In the genomic region with DNA sequence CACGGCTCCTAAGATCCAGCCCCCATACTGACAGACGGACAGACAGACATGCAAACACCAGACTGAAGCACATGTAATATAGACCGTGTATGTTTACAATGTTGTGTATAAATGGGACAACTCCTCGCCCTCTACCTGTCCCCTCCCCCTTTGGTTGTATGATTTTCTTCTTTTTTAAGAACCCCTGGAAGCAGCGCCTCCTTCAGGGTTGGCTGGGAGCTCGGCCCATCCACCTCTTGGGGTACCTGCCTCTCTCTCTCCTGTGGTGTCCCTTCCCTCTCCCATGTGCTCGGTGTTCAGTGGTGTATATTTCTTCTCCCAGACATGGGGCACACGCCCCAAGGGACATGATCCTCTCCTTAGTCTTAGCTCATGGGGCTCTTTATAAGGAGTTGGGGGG, we compare ENCODE assay signal across 17 cellular contexts.
"Had no signal": no experiment of that assay in that cellular context is flagged by ENCODE, and none has a peak within 500 bp of the region (broad histone marks: within the 10 kb centered on the region; RNA-seq: fewer than 3 reads in every experiment).

No MANE protein-coding gene starts in this region.

- H3K27me3 ChIP-seq: adrenal gland, colonic mucosa, esophagus squamous epithelium, right lobe of liver had no signal

- FAIRE-seq: kidney had no signal

- DNase-seq: activated CD4-positive, alpha-beta T cell treated with anti-CD3 and anti-CD28 coated beads, Interleukin-2, amount 50 U/mL, for 4 hours; activated CD4-positive, CD25-positive, alpha-beta regulatory T cell treated with anti-CD3 and anti-CD28 coated beads, Interleukin-2, amount 50 U/mL, for 72 hours; activated naive CD4-positive, alpha-beta T cell treated with anti-CD3 and anti-CD28 coated beads for 36 hours; activated T-cell treated with anti-CD3 and anti-CD28 coated beads for 4 hours; adrenal gland; central memory CD4-positive, alpha-beta T cell; colonic mucosa; esophagus squamous epithelium; glutamatergic neuron; kidney; mesenchymal stem cell; T-helper 9 cell had no signal

- H3K4me1 ChIP-seq: colonic mucosa had no signal

- H3K27me3 Mint-ChIP-seq: activated T-helper 17 cell treated with anti-CD3 and anti-CD28 coated beads, Interleukin-2, amount 50 U/mL, for 72 hours; natural killer cell treated with Interleukin-12 subunit alpha and Interleukin-12 subunit beta and Interleukin-15 and Interleukin-18, amount 100 ng/mL, for 72 hours; stimulated activated naive CD8-positive, alpha-beta T cell treated with anti-CD3 and anti-CD28 coated beads, Interleukin-15, Interleukin-2, amounts not matched to agents 100 ng/mL and 50 ng/mL, for 24 hours had no signal

- H3K27ac Mint-ChIP-seq: activated naive CD4-positive, alpha-beta T cell treated with anti-CD3 and anti-CD28 coated beads for 36 hours; activated T-helper 17 cell treated with anti-CD3 and anti-CD28 coated beads, Interleukin-2, amount 50 U/mL, for 72 hours; stimulated activated naive CD8-positive, alpha-beta T cell treated with anti-CD3 and anti-CD28 coated beads, Interleukin-15, Interleukin-2, amounts not matched to agents 100 ng/mL and 50 ng/mL, for 24 hours had no signal

- H3K27ac ChIP-seq: colonic mucosa, esophagus squamous epithelium, right lobe of liver, thoracic aorta had no signal

- H3K36me3 ChIP-seq: colonic mucosa had no signal

- H3K4me3 ChIP-seq: adrenal gland, colonic mucosa, esophagus squamous epithelium, right lobe of liver, thoracic aorta had no signal

- ATAC-seq: activated T-helper 17 cell treated with anti-CD3 and anti-CD28 coated beads, Interleukin-2, amount 50 U/mL, for 72 hours; natural killer cell treated with Interleukin-12 subunit alpha and Interleukin-12 subunit beta and Interleukin-15 and Interleukin-18, amount 100 ng/mL, for 72 hours had no signal

- H3K9me3 ChIP-seq: adrenal gland, colonic mucosa, esophagus squamous epithelium, right lobe of liver, thoracic aorta had no signal

- H3K4me1 Mint-ChIP-seq: activated T-helper 17 cell treated with anti-CD3 and anti-CD28 coated beads, Interleukin-2, amount 50 U/mL, for 72 hours had no signal

- H3K4me3 Mint-ChIP-seq: activated naive CD4-positive, alpha-beta T cell treated with anti-CD3 and anti-CD28 coated beads for 36 hours; activated T-helper 17 cell treated with anti-CD3 and anti-CD28 coated beads, Interleukin-2, amount 50 U/mL, for 72 hours; natural killer cell treated with Interleukin-12 subunit alpha and Interleukin-12 subunit beta and Interleukin-15 and Interleukin-18, amount 100 ng/mL, for 72 hours; stimulated activated naive CD8-positive, alpha-beta T cell treated with anti-CD3 and anti-CD28 coated beads, Interleukin-15, Interleukin-2, amounts not matched to agents 100 ng/mL and 50 ng/mL, for 24 hours had no signal

- H3K9me3 Mint-ChIP-seq: activated naive CD4-positive, alpha-beta T cell treated with anti-CD3 and anti-CD28 coated beads for 36 hours; activated T-helper 17 cell treated with anti-CD3 and anti-CD28 coated beads, Interleukin-2, amount 50 U/mL, for 72 hours; natural killer cell treated with Interleukin-12 subunit alpha and Interleukin-12 subunit beta and Interleukin-15 and Interleukin-18, amount 100 ng/mL, for 72 hours; stimulated activated naive CD8-positive, alpha-beta T cell treated with anti-CD3 and anti-CD28 coated beads, Interleukin-15, Interleukin-2, amounts not matched to agents 100 ng/mL and 50 ng/mL, for 24 hours had no signal
